8 cellular contexts compared by ENCODE assay signal in the genomic region with DNA sequence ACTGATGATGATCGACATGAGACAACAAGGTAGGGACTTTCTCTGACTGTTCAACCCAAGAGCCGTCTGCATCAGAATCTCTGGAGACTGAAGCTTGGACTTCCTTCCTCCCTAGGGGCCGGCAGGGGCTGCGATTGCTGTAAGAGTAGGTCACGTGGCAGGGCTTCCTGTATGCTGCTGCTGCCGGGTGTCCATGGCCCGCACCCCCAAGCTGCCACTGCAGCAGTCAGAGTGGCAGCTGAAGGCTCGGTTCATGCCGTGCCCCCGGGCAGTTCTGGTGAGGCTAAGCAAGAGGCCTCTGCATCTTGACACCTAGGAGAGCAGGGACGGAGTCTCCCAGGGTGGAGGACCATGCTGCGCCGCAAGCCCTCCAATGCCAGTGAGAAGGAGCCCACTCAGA. TPM values are rescaled to one million over a fixed set of nuclear protein-coding genes. Genes with fewer than 3 reads are reported as not detected.
DNase-seq lines count a peak whose midpoint lies in the region; ATAC-seq, FAIRE-seq and TF ChIP-seq lines count a peak whose summit lies in the region.

Gene SASH3 (plus strand): TSS at position 203 of the 400 bp plus-strand sequence. CDS start 149 bp downstream, at position 352.

- ATAC-seq in HG02610 (IDR thresholded peaks at IDR 0.05; ENCODE audit: unreplicated experiment): peak; percentile 45

- H3K4me3 Mint-ChIP-seq in T-helper 1 cell treated with Interleukin-12 subunit alpha and Interleukin-12 subunit beta and Interleukin-4 antibody, amounts not matched to agents 30 μg/mL and 1 μg/mL, for 36 hours: peak within 1 kb of the TSS; percentile 93

- H3K27me3 Mint-ChIP-seq in T-helper 1 cell treated with Interleukin-12 subunit alpha and Interleukin-12 subunit beta and Interleukin-4 antibody, amounts not matched to agents 30 μg/mL and 1 μg/mL, for 36 hours (ENCODE audit: low read depth): no peaks in the 10 kb centered on the region

- peak; percentile 99 for FAIRE-seq in GM12891 (lab: Jason Lieb, UNC)

- H3K36me3 Mint-ChIP-seq in T-helper 1 cell treated with Interleukin-12 subunit alpha and Interleukin-12 subunit beta and Interleukin-4 antibody, amounts not matched to agents 30 μg/mL and 1 μg/mL, for 36 hours (ENCODE audit: low read depth): peaks cover 51% of the 10 kb centered on the region

- peaks cover 48% of the 10 kb centered on the region for H3K4me1 Mint-ChIP-seq in T-helper 1 cell treated with Interleukin-12 subunit alpha and Interleukin-12 subunit beta and Interleukin-4 antibody, amounts not matched to agents 30 μg/mL and 1 μg/mL, for 36 hours (ENCODE audit: low read depth)

- H3K4me3 ChIP-seq in skin epidermis: peak within 1 kb of the TSS; percentile 26 to 40 (median 29)

- DNase-seq in GM12891 (ENCODE audit: insufficient read length, low spot score): no peak
- DNase-seq in caudate nucleus (lab: John Stamatoyannopoulos, UW): peak in 4 of 61 donors; percentile 4 to 6 (median 4)
- DNase-seq in DMS79 treated with DMSO at 0.1 percent for 48 hours (lab: John Stamatoyannopoulos, UW): no peak
- DNase-seq in dedifferentiated amniotic fluid mesenchymal stem cell (ENCODE audit: extremely low spot score): no peak
- DNase-seq in NCI-H1694 (lab: John Stamatoyannopoulos, UW): no peak

- H3K27ac ChIP-seq in caudate nucleus (ENCODE audit: low read depth, low read length) (peak within 1 kb of the TSS; percentile 29), skin epidermis (peak within 1 kb of the TSS in 14 of 21 experiments; percentile 20 to 92 (median 73))

- H3K9me3 Mint-ChIP-seq in T-helper 1 cell treated with Interleukin-12 subunit alpha and Interleukin-12 subunit beta and Interleukin-4 antibody, amounts not matched to agents 30 μg/mL and 1 μg/mL, for 36 hours: no peaks in the 10 kb centered on the region

- TF ChIP-seq POLR2A in GM12891 (IDR thresholded peaks at IDR 0.05; ENCODE audit: low read depth, low read length): peak; percentile 76

- H3K27ac Mint-ChIP-seq in T-helper 1 cell treated with Interleukin-12 subunit alpha and Interleukin-12 subunit beta and Interleukin-4 antibody, amounts not matched to agents 30 μg/mL and 1 μg/mL, for 36 hours: peak within 1 kb of the TSS; percentile 93

TF ChIP-seq in GM12891, 5 proteins besides CTCF, POLR2A, EP300 and RAD21:
- TF ChIP-seq POLR2AphosphoS5 (IDR thresholded peaks at IDR 0.05; ENCODE audit: low read depth, low read length): 0 out of 2 replicates have a peak, but pooled peaks have one; percentile 61
- 0 out of 2 replicates have a peak, but pooled peaks have one; percentile 12 for TF ChIP-seq POU2F2 (IDR thresholded peaks at IDR 0.05; ENCODE audit: low read depth, low read length)
- TF ChIP-seq PAX5 (IDR thresholded peaks at IDR 0.05; ENCODE audit: insufficient read depth, low read length, severe bottlenecking): no peak
- peak; percentile 71 for TF ChIP-seq TAF1 (IDR thresholded peaks at IDR 0.05; ENCODE audit: low read depth, low read length)
- peak; percentile 56 for TF ChIP-seq SPI1 (IDR thresholded peaks at IDR 0.05; ENCODE audit: low read depth, low read length)

RNA-seq across cellular contexts. Expression of gene SASH3, which starts in this region (rescaled TPM):
- 111 TPM for polyA plus RNA-seq in GM12891 (2012; ENCODE audit: low read depth, missing spikeins)
